Comparison of ENCODE assay signal across 4 cellular contexts in genomic region chr3:12543497-12543896, GRCh38. TPM values are rescaled to one million over a fixed set of nuclear protein-coding genes. Genes with fewer than 3 reads are reported as not detected.
"Had no signal": no experiment of that assay in that cellular context is flagged by ENCODE, and none has a peak within 500 bp of the region (broad histone marks: within the 10 kb centered on the region; RNA-seq: fewer than 3 reads in every experiment).

No MANE protein-coding gene starts in this region.

RNA-seq across cellular contexts. Expression of gene MKRN2OS, which starts 1.8 kb away (rescaled TPM):
- total RNA-seq: GM23338, H4, H7 had no signal
- polyA plus RNA-seq: IgD-negative memory B cell had no signal
